ENCODE assay signal across 20 cellular contexts in genomic region chr6:105174512-105174911, GRCh38. TPM values are rescaled to one million over a fixed set of nuclear protein-coding genes. Genes with fewer than 3 reads are reported as not detected.
DNase-seq lines count a peak whose midpoint lies in the region; ATAC-seq and TF ChIP-seq lines count a peak whose summit lies in the region.
"Had no signal": no experiment of that assay in that cellular context is flagged by ENCODE, and none has a peak within 500 bp of the region (broad histone marks: within the 10 kb centered on the region; RNA-seq: fewer than 3 reads in every experiment).

No MANE protein-coding gene starts in this region.

- no peaks in the 10 kb centered on the region for H3K36me3 Mint-ChIP-seq in stimulated activated effector memory CD8-positive, alpha-beta T cell treated with anti-CD3 and anti-CD28 coated beads, Interleukin-12 subunit alpha, Interleukin-12 subunit beta, amount 100 ng/mL, for 72 hours
- H3K36me3 Mint-ChIP-seq: activated naive CD4-positive, alpha-beta T cell treated with anti-CD3 and anti-CD28 coated beads, Interleukin-2, amount 50 U/mL, for 24 hours; type B pancreatic cell had no signal

- peak; percentile 66 for ATAC-seq in stimulated activated effector memory CD8-positive, alpha-beta T cell treated with anti-CD3 and anti-CD28 coated beads, Interleukin-12 subunit alpha, Interleukin-12 subunit beta, amount 100 ng/mL, for 72 hours
- ATAC-seq in HG03025 (IDR thresholded peaks at IDR 0.05; ENCODE audit: low FRiP score, unreplicated experiment) = no peak
- ATAC-seq: left cardiac atrium had no signal

- H3K4me1 ChIP-seq in SJSA1 (replicated peaks) = peaks cover 36% of the 10 kb centered on the region
- H3K4me1 ChIP-seq in fibroblast of lung (ENCODE audit: control insufficient read depth, extremely low read depth, insufficient read depth, low read length) = no peaks in the 10 kb centered on the region
- peaks cover 28% of the 10 kb centered on the region for H3K4me1 ChIP-seq in SJCRH30

- H3K27ac ChIP-seq in SJSA1 = peak overlapping the region; percentile 73
- H3K27ac ChIP-seq in fibroblast of lung (ENCODE audit: insufficient read depth, low read length) = no peak overlapping the region
- no peak overlapping the region for H3K27ac ChIP-seq in SJCRH30
- H3K27ac ChIP-seq: C4-2B, esophagus muscularis mucosa had no signal

- H3K27me3 ChIP-seq in SJSA1 (replicated peaks) = no peaks in the 10 kb centered on the region
- H3K27me3 ChIP-seq in fibroblast of lung (ENCODE audit: control insufficient read depth, insufficient read depth, low read length) = no peaks in the 10 kb centered on the region
- H3K27me3 ChIP-seq in SJCRH30 = no peaks in the 10 kb centered on the region

- no peaks in the 10 kb centered on the region for H3K4me1 Mint-ChIP-seq in stimulated activated effector memory CD8-positive, alpha-beta T cell treated with anti-CD3 and anti-CD28 coated beads, Interleukin-12 subunit alpha, Interleukin-12 subunit beta, amount 100 ng/mL, for 72 hours
- H3K4me1 Mint-ChIP-seq: activated naive CD4-positive, alpha-beta T cell treated with anti-CD3 and anti-CD28 coated beads, Interleukin-2, amount 50 U/mL, for 24 hours had no signal

- H4K20me1 ChIP-seq in fibroblast of lung (ENCODE audit: control insufficient read depth, extremely low read depth, insufficient read depth, low read length) = no peaks in the 10 kb centered on the region

- DNase-seq in GM04504 (ENCODE audit: low read depth) = peak; percentile 75
- DNase-seq in SJSA1 (ENCODE audit: low read depth in 1 of 2, low spot score in 2 of 2) = peak in 1 of 2 experiments; percentile 84
- peak; percentile 39 to 92 for DNase-seq in fibroblast of lung (ENCODE audit: low read depth in 2 of 2)
- DNase-seq in stimulated activated effector memory CD8-positive, alpha-beta T cell treated with anti-CD3 and anti-CD28 coated beads, Interleukin-12 subunit alpha, Interleukin-12 subunit beta, amount 100 ng/mL, for 72 hours (ENCODE audit: low spot score in 2 of 2) = no peak
- DNase-seq in SJCRH30 = no peak
- DNase-seq in activated CD4-positive, alpha-beta T cell treated with anti-CD3 and anti-CD28 coated beads for 4 hours = no peak
- no peak for DNase-seq in islet precursor cell
- DNase-seq: activated CD4-positive, alpha-beta T cell treated with anti-CD3 and anti-CD28 coated beads, Interleukin-2, amount 50 U/mL, for 48 hours; activated T-cell treated with anti-CD3 and anti-CD28 coated beads, Interleukin-2, amount 50 U/mL, for 1 hour; left cardiac atrium; midbrain; MM.1S; NCI-H2029; stimulated activated CD4-positive, alpha-beta T cell treated with anti-CD3 and anti-CD28 coated beads, Interleukin-15, amount 100 ng/mL, for 24 hours; stimulated activated naive CD4-positive, alpha-beta T cell had no signal

- H3K9ac ChIP-seq in fibroblast of lung (ENCODE audit: insufficient read depth, low read length) = no peak overlapping the region

- H3K4me3 ChIP-seq in SJSA1 = peak overlapping the region; percentile 9
- H3K4me3 ChIP-seq in fibroblast of lung (replicated peaks in 1 of 4; ENCODE audit: control extremely low read depth in 1 of 4, insufficient read depth in 1 of 4, low read depth in 3 of 4, low read length in 4 of 4) = no peak overlapping the region
- no peak overlapping the region for H3K4me3 ChIP-seq in SJCRH30
- H3K4me3 ChIP-seq: esophagus muscularis mucosa had no signal

- H2AFZ ChIP-seq in fibroblast of lung (ENCODE audit: low read length) = no peak overlapping the region

- no peak for TF ChIP-seq CTCF in fibroblast of lung (conservative IDR thresholded peaks at IDR 0.05 in 1 of 2, IDR thresholded peaks at IDR 0.05 in 1 of 2; ENCODE audit: low read depth in 1 of 2, low read length in 2 of 2)

- peaks cover 1% of the 10 kb centered on the region for H3K79me2 ChIP-seq in fibroblast of lung (ENCODE audit: control insufficient read depth, insufficient read depth, low read length)

- no peak overlapping the region for H3K27ac Mint-ChIP-seq in stimulated activated effector memory CD8-positive, alpha-beta T cell treated with anti-CD3 and anti-CD28 coated beads, Interleukin-12 subunit alpha, Interleukin-12 subunit beta, amount 100 ng/mL, for 72 hours
- H3K27ac Mint-ChIP-seq: activated naive CD4-positive, alpha-beta T cell treated with anti-CD3 and anti-CD28 coated beads, Interleukin-2, amount 50 U/mL, for 24 hours; type B pancreatic cell had no signal

- no peak overlapping the region for H3K4me2 ChIP-seq in fibroblast of lung (ENCODE audit: extremely low read depth, insufficient read depth, low read length)

- H3K9me3 ChIP-seq in SJSA1 (replicated peaks) (0 out of 2 replicates have a peak, but pooled peaks cover 2% of the 10 kb centered on the region), fibroblast of lung (ENCODE audit: control insufficient read depth, insufficient read depth, low read depth, low read length) (no peaks in the 10 kb centered on the region), SJCRH30 (replicated peaks) (no peaks in the 10 kb centered on the region)
- H3K9me3 ChIP-seq: esophagus muscularis mucosa had no signal

- no peaks in the 10 kb centered on the region for H3K9me3 Mint-ChIP-seq in stimulated activated effector memory CD8-positive, alpha-beta T cell treated with anti-CD3 and anti-CD28 coated beads, Interleukin-12 subunit alpha, Interleukin-12 subunit beta, amount 100 ng/mL, for 72 hours
- H3K9me3 Mint-ChIP-seq: activated naive CD4-positive, alpha-beta T cell treated with anti-CD3 and anti-CD28 coated beads, Interleukin-2, amount 50 U/mL, for 24 hours; type B pancreatic cell had no signal

- no peak overlapping the region for H3K4me3 Mint-ChIP-seq in stimulated activated effector memory CD8-positive, alpha-beta T cell treated with anti-CD3 and anti-CD28 coated beads, Interleukin-12 subunit alpha, Interleukin-12 subunit beta, amount 100 ng/mL, for 72 hours
- H3K4me3 Mint-ChIP-seq: activated naive CD4-positive, alpha-beta T cell treated with anti-CD3 and anti-CD28 coated beads, Interleukin-2, amount 50 U/mL, for 24 hours; type B pancreatic cell had no signal

- peaks cover 1% of the 10 kb centered on the region; the same call in 1 of the 2 replicates for H3K36me3 ChIP-seq in SJSA1
- H3K36me3 ChIP-seq in fibroblast of lung (ENCODE audit: control insufficient read depth, insufficient read depth, low read length) = no peaks in the 10 kb centered on the region
- peaks cover 2% of the 10 kb centered on the region; the same call in 1 of the 2 replicates for H3K36me3 ChIP-seq in SJCRH30
- H3K36me3 ChIP-seq: esophagus muscularis mucosa had no signal

RNA-seq across cellular contexts. Expression of gene POPDC3, which starts 5.3 kb away (rescaled TPM):
- 41.7 and 51.3 TPM in 2 replicates for total RNA-seq in SJSA1 (2014; rRNA removed; shearing (Covaris generic))
- 6.7 and 14.2 TPM in 2 replicates for total RNA-seq in fibroblast of lung
- 18.1 and 18.6 TPM in 2 replicates for polyA plus RNA-seq in fibroblast of lung
- 11.0 TPM in 2 replicates for polyA plus RNA-seq in fibroblast of lung (2012)
- polyA minus RNA-seq in fibroblast of lung (ENCODE audit: low replicate concordance) = not detected in 2 replicates
- 57.9 and 59.6 TPM in 2 replicates for total RNA-seq in SJCRH30 (2014; rRNA removed; shearing (Covaris generic))
- total RNA-seq: esophagus muscularis mucosa had no signal

Comparison
In these comparisons a context has a peak if more than half of its experiments do, and no peak if none do; other contexts are left out.
1. DNase-seq: peak in GM04504 (single experiment) and fibroblast of lung (2 of 2); none in stimulated activated effector memory CD8-positive, alpha-beta T cell treated with anti-CD3 and anti-CD28 coated beads, Interleukin-12 subunit alpha, Interleukin-12 subunit beta, amount 100 ng/mL, for 72 hours (0 of 2), SJCRH30 (0 of 2), activated CD4-positive, alpha-beta T cell treated with anti-CD3 and anti-CD28 coated beads for 4 hours (0 of 2) and islet precursor cell (single experiment).